ENCODE assay signal across 8 cellular contexts in the genomic region with DNA sequence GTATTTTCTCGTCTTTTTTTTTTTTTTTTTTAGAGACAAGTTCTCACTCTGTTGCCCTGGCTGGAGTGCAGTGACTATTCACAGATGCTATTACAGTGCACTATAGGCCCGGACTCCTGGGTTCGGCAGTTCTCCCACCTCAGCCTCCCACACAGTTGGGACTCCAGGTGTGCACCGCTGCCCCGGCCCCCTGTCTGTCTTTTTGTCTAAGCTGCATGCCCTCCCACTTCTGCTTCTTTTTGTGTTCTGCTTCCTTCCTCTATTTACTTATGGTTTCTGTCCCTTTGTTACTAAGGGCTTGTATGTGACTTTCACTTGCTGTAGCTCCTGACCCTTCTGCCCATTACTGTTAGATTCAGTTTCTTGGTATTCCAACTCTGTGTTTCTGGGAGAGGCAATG. TPM values are rescaled to one million over a fixed set of nuclear protein-coding genes. Genes with fewer than 3 reads are reported as not detected.
DNase-seq lines count a peak whose midpoint lies in the region; ATAC-seq, FAIRE-seq and TF ChIP-seq lines count a peak whose summit lies in the region.
"Had no signal": no experiment of that assay in that cellular context is flagged by ENCODE, and none has a peak within 500 bp of the region (broad histone marks: within the 10 kb centered on the region; RNA-seq: fewer than 3 reads in every experiment).

No MANE protein-coding gene starts in this region.

- no TSS peak for BruUV-seq in MCF 10A (replicated peaks; lab: Mats Ljungman, UMichigan)

- peaks cover 73% of the 10 kb centered on the region for H3K4me1 Mint-ChIP-seq in T-helper 2 cell treated with Interferon-gamma antibody and Interleukin-4, amounts not matched to agents 5 μg/mL and 100 μg/mL, for 36 hours (ENCODE audit: low read depth)
- peaks cover 20% of the 10 kb centered on the region for H3K4me1 Mint-ChIP-seq in MCF 10A (ENCODE audit: insufficient read depth, unreplicated experiment)

- POLR2A ChIA-PET in MCF 10A (lab: Yijun Ruan, JAX), result interaction anchor here (1.2 to 3.7 kb wide), 5 partner anchors 9 to 47 kb away, joined by 3 to 16 read pairs (median 7); a partner anchor contains a TSS

- H3K27me3 ChIP-seq in small intestine (ENCODE audit: control insufficient read depth in 2 of 2, insufficient read depth in 2 of 2, low read length in 2 of 2), result no peaks in the 10 kb centered on the region

- CTCF ChIA-PET in MCF 10A (lab: Yijun Ruan, JAX), result interaction anchor here (0.6 to 4.7 kb wide), 6 partner anchors 10 to 1087 kb away, joined by 3 to 46 read pairs (median 4); a partner anchor contains a TSS

- H3K36me3 Mint-ChIP-seq in T-helper 2 cell treated with Interferon-gamma antibody and Interleukin-4, amounts not matched to agents 5 μg/mL and 100 μg/mL, for 36 hours (ENCODE audit: low read depth), result peaks cover 66% of the 10 kb centered on the region
- H3K36me3 Mint-ChIP-seq in MCF 10A (ENCODE audit: insufficient read depth, unreplicated experiment), result peaks cover 83% of the 10 kb centered on the region

- ATAC-seq in HG02938 (IDR thresholded peaks at IDR 0.05; ENCODE audit: unreplicated experiment), result peak; percentile 42

- TF ChIP-seq POLR2A in GM18951 (IDR thresholded peaks at IDR 0.05; ENCODE audit: extremely low read depth, insufficient read depth, insufficient read length), result peak; percentile 31

- no peak for FAIRE-seq in small intestine (lab: Jason Lieb, UNC)
- no peak for FAIRE-seq in kidney (lab: Jason Lieb, UNC)

- no peaks in the 10 kb centered on the region for H3K9me3 ChIP-seq in small intestine (ENCODE audit: control insufficient read depth, low read depth)
- H3K9me3 ChIP-seq in kidney (ENCODE audit: control insufficient read depth in 1 of 2, low read length in 2 of 2), result no peaks in the 10 kb centered on the region

- in situ Hi-C loops in GM18951 (cut with MboI; ENCODE audit: low sequenced_read_pairs, unreplicated experiment), result no loop called here

- peaks cover 2 to 4% of the 10 kb centered on the region in 2 donors for H3K36me3 ChIP-seq in small intestine (ENCODE audit: control insufficient read depth in 2 of 2, insufficient read depth in 2 of 2, low read length in 2 of 2)
- H3K36me3 ChIP-seq in kidney (ENCODE audit: control insufficient read depth in 1 of 2, insufficient read depth in 2 of 2, low read length in 2 of 2), result peaks cover 3% of the 10 kb centered on the region in 2 donors

- peak overlapping the region; percentile 80 for H3K4me3 Mint-ChIP-seq in T-helper 2 cell treated with Interferon-gamma antibody and Interleukin-4, amounts not matched to agents 5 μg/mL and 100 μg/mL, for 36 hours
- H3K4me3 Mint-ChIP-seq in MCF 10A (ENCODE audit: unreplicated experiment), result no peak overlapping the region

- peak overlapping the region; percentile 87 for H3K27ac Mint-ChIP-seq in T-helper 2 cell treated with Interferon-gamma antibody and Interleukin-4, amounts not matched to agents 5 μg/mL and 100 μg/mL, for 36 hours
- H3K27ac Mint-ChIP-seq in MCF 10A (ENCODE audit: low read depth, unreplicated experiment), result no peak overlapping the region

- no peak for DNase-seq in T-helper 2 cell treated with Interferon-gamma antibody and Interleukin-4, amounts not matched to agents 5 μg/mL and 100 μg/mL, for 36 hours (ENCODE audit: low spot score)
- no peak for DNase-seq in small intestine
- no peak for DNase-seq in NCI-H526 (lab: John Stamatoyannopoulos, UW)
- DNase-seq in MCF 10A (ENCODE audit: unreplicated experiment), result no peak
- DNase-seq in kidney, result no peak

- H3K4me1 ChIP-seq in small intestine (ENCODE audit: control insufficient read depth in 2 of 2, insufficient read depth in 1 of 2, low read depth in 1 of 2, low read length in 1 of 2) (peaks cover 0 to 6% of the 10 kb centered on the region in 2 donors), kidney (ENCODE audit: control insufficient read depth in 1 of 2, insufficient read depth in 1 of 2, low read depth in 1 of 2, low read length in 2 of 2) (peaks cover 5 to 24% of the 10 kb centered on the region in 2 donors)

- H3K9ac ChIP-seq in kidney (ENCODE audit: low read length in 2 of 2), result no peak overlapping the region

- whole genome bisulfite sequencing in small intestine, 3 donors, result 59 to 79% (median 63%) methylated on average over 5 of the region's 5 CpGs

- intact Hi-C loops in MCF 10A (cut with micrococcal nuclease) (no loop called here), kidney (cut with DNase I) (no loop called here)

- no peak for TF ChIP-seq CTCF in MCF 10A (IDR thresholded peaks at IDR 0.05; ENCODE audit: unreplicated experiment)
- no peak for TF ChIP-seq CTCF in kidney (IDR thresholded peaks at IDR 0.05; ENCODE audit: borderline replicate concordance, extremely low read depth, insufficient read depth)

- H3K9me3 Mint-ChIP-seq in T-helper 2 cell treated with Interferon-gamma antibody and Interleukin-4, amounts not matched to agents 5 μg/mL and 100 μg/mL, for 36 hours, result no peaks in the 10 kb centered on the region
- no peaks in the 10 kb centered on the region for H3K9me3 Mint-ChIP-seq in MCF 10A (ENCODE audit: unreplicated experiment)

- H3K27ac ChIP-seq in small intestine (ENCODE audit: low read depth in 1 of 2, low read length in 1 of 2), result peak overlapping the region; percentile 12 to 67
- H3K27ac ChIP-seq in kidney (ENCODE audit: low read depth in 2 of 2, low read length in 2 of 2), result no peak overlapping the region

- H3K4me3 ChIP-seq in small intestine (ENCODE audit: low read depth in 1 of 2, low read length in 2 of 2) (no peak overlapping the region), kidney (ENCODE audit: low read length in 2 of 2) (no peak overlapping the region)

- no peaks in the 10 kb centered on the region for H3K27me3 Mint-ChIP-seq in T-helper 2 cell treated with Interferon-gamma antibody and Interleukin-4, amounts not matched to agents 5 μg/mL and 100 μg/mL, for 36 hours (ENCODE audit: low read depth)
- no peaks in the 10 kb centered on the region for H3K27me3 Mint-ChIP-seq in MCF 10A (ENCODE audit: insufficient read depth, unreplicated experiment)

RNA-seq across cellular contexts. Expression of a gene that starts 20.5 kb away (rescaled TPM):
- polyA plus RNA-seq in small intestine (1 to 10 TPM; 2.0 to 8.5 (median 4.9) TPM), kidney (ENCODE audit: insufficient read depth, low read depth, low replicate concordance) (5.0 TPM)
- total RNA-seq in MCF 10A (2022) (45.3 and 61.0 TPM in 2 replicates), kidney (24.0 TPM)

RNA-seq across cellular contexts. Expression of a gene that starts 25.9 kb away (rescaled TPM):
- 1 to 10 TPM; 3.8 to 6.6 (median 5.1) TPM for polyA plus RNA-seq in small intestine
- 19.4 and 20.4 TPM in 2 replicates for total RNA-seq in MCF 10A (2022)
- 20.3 TPM for total RNA-seq in kidney
- polyA plus RNA-seq in kidney (ENCODE audit: insufficient read depth, low read depth, low replicate concordance), result 9.2 TPM

RNA-seq across cellular contexts. Expression of a gene that starts 26.0 kb away (rescaled TPM):
- 10 to 100 TPM; 13.6 to 26.7 (median 13.8) TPM for polyA plus RNA-seq in small intestine
- 28.0 and 33.2 TPM in 2 replicates for total RNA-seq in MCF 10A (2022)
- 33.7 TPM for total RNA-seq in kidney
- polyA plus RNA-seq in kidney (ENCODE audit: insufficient read depth, low read depth, low replicate concordance), result 20.4 TPM

RNA-seq across cellular contexts. Expression of a gene that starts 39.7 kb away (rescaled TPM):
- polyA plus RNA-seq in small intestine, result 1 to 10 TPM; 5.4 to 7.4 (median 5.7) TPM
- total RNA-seq in MCF 10A (2022), result 4.6 and 6.4 TPM in 2 replicates
- total RNA-seq in kidney, result 35.1 TPM
- 44.4 TPM for polyA plus RNA-seq in kidney (ENCODE audit: insufficient read depth, low read depth, low replicate concordance)

RNA-seq across cellular contexts. Expression of a gene that starts 48.9 kb away (rescaled TPM):
- polyA plus RNA-seq in small intestine (10 to 100 TPM; 14.3 to 21.5 (median 15.9) TPM), kidney (ENCODE audit: insufficient read depth, low read depth, low replicate concordance) (19.1 TPM)
- total RNA-seq in MCF 10A (2022) (42.7 and 48.8 TPM in 2 replicates), kidney (32.9 TPM)
- total RNA-seq: M059J had no signal

Comparison
In these comparisons a context has a peak if more than half of its experiments do, and no peak if none do; other contexts are left out.
1. H3K27ac ChIP-seq: peak in small intestine (2 of 2); none in kidney (0 of 2).